Comparison of ENCODE assay signal across 22 cellular contexts in genomic region chr20:19313342-19314069, GRCh38.
"Had no signal": no experiment of that assay in that cellular context is flagged by ENCODE, and none has a peak within 500 bp of the region (broad histone marks: within the 10 kb centered on the region; RNA-seq: fewer than 3 reads in every experiment).

No MANE protein-coding gene starts in this region.

- H3K36me3 Mint-ChIP-seq: activated naive CD4-positive, alpha-beta T cell treated with anti-CD3 and anti-CD28 coated beads, Interleukin-2, amount 10 ng/mL, durations not matched to agents 7 days and 5 days; activated naive CD8-positive, alpha-beta T cell treated with anti-CD3 and anti-CD28 coated beads for 36 hours had no signal

- H3K4me1 Mint-ChIP-seq: activated naive CD4-positive, alpha-beta T cell treated with anti-CD3 and anti-CD28 coated beads, Interleukin-2, amount 10 ng/mL, durations not matched to agents 7 days and 5 days had no signal

- H3K9me3 Mint-ChIP-seq: activated CD8-positive, alpha-beta T cell treated with anti-CD3 and anti-CD28 coated beads for 36 hours; activated naive CD4-positive, alpha-beta T cell treated with anti-CD3 and anti-CD28 coated beads, Interleukin-2, amount 10 ng/mL, durations not matched to agents 7 days and 5 days; activated naive CD8-positive, alpha-beta T cell treated with anti-CD3 and anti-CD28 coated beads for 36 hours; activated T-cell treated with anti-CD3 and anti-CD28 coated beads, Interleukin-2, amount 50 U/mL, for 72 hours; activated T-helper 2 cell treated with anti-CD3 and anti-CD28 coated beads, Interferon-gamma antibody, Interleukin-2, Interleukin-4, amounts not matched to agents 10 μg/mL and 5 μg/mL and 100 μg/mL, durations not matched to agents 14 hours and 24 hours and 36 hours; T-helper 1 cell treated with Interleukin-12 subunit alpha and Interleukin-12 subunit beta and Interleukin-4 antibody, amounts not matched to agents 30 μg/mL and 1 μg/mL, for 36 hours had no signal

- DNase-seq: activated CD4-positive, alpha-beta T cell treated with anti-CD3 and anti-CD28 coated beads for 4 hours; activated CD8-positive, alpha-beta memory T cell treated with anti-CD3 and anti-CD28 coated beads, Interleukin-2, amount 50 U/mL, for 4 hours; activated CD8-positive, alpha-beta T cell treated with anti-CD3 and anti-CD28 coated beads for 36 hours; activated gamma-delta T cell treated with Interleukin-2 at 50 U/mL for 16 hours; activated naive CD4-positive, alpha-beta T cell treated with anti-CD3 and anti-CD28 coated beads, Interleukin-2, amount 10 ng/mL, durations not matched to agents 7 days and 5 days; activated naive CD8-positive, alpha-beta T cell treated with anti-CD3 and anti-CD28 coated beads for 36 hours; activated T-cell treated with anti-CD3 and anti-CD28 coated beads, Interleukin-2, amount 50 U/mL, for 72 hours; brain microvascular endothelial cell; Kasumi-1; NCI-H1105 treated with DMSO at 0.1 percent for 48 hours; NCI-H1436 treated with DMSO at 0.1 percent for 48 hours; NCI-H187 treated with DMSO at 0.1 percent for 48 hours; NCI-H2081 treated with DMSO at 0.1 percent for 48 hours; NCI-H446; NCI-H524; Peyer's patch; Right ventricle myocardium superior; SJCRH30 had no signal

- H3K27ac ChIP-seq: brain microvascular endothelial cell, Peyer's patch, SJCRH30 had no signal

- H3K27me3 ChIP-seq: brain microvascular endothelial cell, Peyer's patch, SJCRH30 had no signal

- H3K4me1 ChIP-seq: Peyer's patch, SJCRH30 had no signal

- H3K36me3 ChIP-seq: brain microvascular endothelial cell, Peyer's patch, SJCRH30 had no signal

- H3K9me3 ChIP-seq: Peyer's patch, SJCRH30 had no signal

- H3K27ac Mint-ChIP-seq: activated CD8-positive, alpha-beta T cell treated with anti-CD3 and anti-CD28 coated beads for 36 hours; activated naive CD4-positive, alpha-beta T cell treated with anti-CD3 and anti-CD28 coated beads, Interleukin-2, amount 10 ng/mL, durations not matched to agents 7 days and 5 days; activated naive CD8-positive, alpha-beta T cell treated with anti-CD3 and anti-CD28 coated beads for 36 hours; activated T-cell treated with anti-CD3 and anti-CD28 coated beads, Interleukin-2, amount 50 U/mL, for 72 hours; activated T-helper 2 cell treated with anti-CD3 and anti-CD28 coated beads, Interferon-gamma antibody, Interleukin-2, Interleukin-4, amounts not matched to agents 10 μg/mL and 5 μg/mL and 100 μg/mL, durations not matched to agents 14 hours and 24 hours and 36 hours; T-helper 1 cell treated with Interleukin-12 subunit alpha and Interleukin-12 subunit beta and Interleukin-4 antibody, amounts not matched to agents 30 μg/mL and 1 μg/mL, for 36 hours had no signal

- H3K4me3 ChIP-seq: K562, Peyer's patch, SJCRH30 had no signal

- ATAC-seq: activated CD4-positive, CD25-positive, alpha-beta regulatory T cell treated with anti-CD3 and anti-CD28 coated beads, Interleukin-2, amount 50 U/mL, for 24 hours; activated CD8-positive, alpha-beta T cell treated with anti-CD3 and anti-CD28 coated beads for 36 hours; activated T-cell treated with anti-CD3 and anti-CD28 coated beads, Interleukin-2, amount 50 U/mL, for 72 hours; K562 had no signal

- H3K4me3 Mint-ChIP-seq: activated CD8-positive, alpha-beta T cell treated with anti-CD3 and anti-CD28 coated beads for 36 hours; activated naive CD4-positive, alpha-beta T cell treated with anti-CD3 and anti-CD28 coated beads, Interleukin-2, amount 10 ng/mL, durations not matched to agents 7 days and 5 days; activated naive CD8-positive, alpha-beta T cell treated with anti-CD3 and anti-CD28 coated beads for 36 hours; activated T-cell treated with anti-CD3 and anti-CD28 coated beads, Interleukin-2, amount 50 U/mL, for 72 hours; T-helper 1 cell treated with Interleukin-12 subunit alpha and Interleukin-12 subunit beta and Interleukin-4 antibody, amounts not matched to agents 30 μg/mL and 1 μg/mL, for 36 hours had no signal

- H3K27me3 Mint-ChIP-seq: activated naive CD4-positive, alpha-beta T cell treated with anti-CD3 and anti-CD28 coated beads, Interleukin-2, amount 10 ng/mL, durations not matched to agents 7 days and 5 days had no signal
